In genomic region chr7:30160329-30160728, GRCh38 we compare ENCODE assay signal across 1 cellular context.
TF ChIP-seq lines count a peak whose summit lies in the region.

No MANE protein-coding gene starts in this region.

TF ChIP-seq in K562, 482 proteins besides CTCF, POLR2A, EP300 and RAD21 (continued from another document):
- TF ChIP-seq OTX1 (CRISPR knock-in tag; IDR thresholded peaks at IDR 0.05) (0 out of 2 replicates have a peak, but pooled peaks have one; percentile 34), HMG20A (CRISPR knock-in tag; conservative IDR thresholded peaks at IDR 0.05) (no peak), TCF3 (CRISPR knock-in tag; IDR thresholded peaks at IDR 0.05) (peak; percentile 8; the same call in 1 of the 2 replicates)
- TF ChIP-seq, protein P1, sequence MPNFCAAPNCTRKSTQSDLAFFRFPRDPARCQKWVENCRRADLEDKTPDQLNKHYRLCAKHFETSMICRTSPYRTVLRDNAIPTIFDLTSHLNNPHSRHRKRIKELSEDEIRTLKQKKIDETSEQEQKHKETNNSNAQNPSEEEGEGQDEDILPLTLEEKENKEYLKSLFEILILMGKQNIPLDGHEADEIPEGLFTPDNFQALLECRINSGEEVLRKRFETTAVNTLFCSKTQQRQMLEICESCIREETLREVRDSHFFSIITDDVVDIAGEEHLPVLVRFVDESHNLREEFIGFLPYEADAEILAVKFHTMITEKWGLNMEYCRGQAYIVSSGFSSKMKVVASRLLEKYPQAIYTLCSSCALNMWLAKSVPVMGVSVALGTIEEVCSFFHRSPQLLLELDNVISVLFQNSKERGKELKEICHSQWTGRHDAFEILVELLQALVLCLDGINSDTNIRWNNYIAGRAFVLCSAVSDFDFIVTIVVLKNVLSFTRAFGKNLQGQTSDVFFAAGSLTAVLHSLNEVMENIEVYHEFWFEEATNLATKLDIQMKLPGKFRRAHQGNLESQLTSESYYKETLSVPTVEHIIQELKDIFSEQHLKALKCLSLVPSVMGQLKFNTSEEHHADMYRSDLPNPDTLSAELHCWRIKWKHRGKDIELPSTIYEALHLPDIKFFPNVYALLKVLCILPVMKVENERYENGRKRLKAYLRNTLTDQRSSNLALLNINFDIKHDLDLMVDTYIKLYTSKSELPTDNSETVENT (CRISPR knock-in tag; IDR thresholded peaks at IDR 0.05): no peak
